In genomic region chr11:19432370-19433163, GRCh38 we compare ENCODE assay signal across 7 cellular contexts.
A peak's percentile ranks its signal among the peaks of the same experiment; 100 is the strongest.
DNase-seq lines count a peak whose midpoint lies in the region; ATAC-seq and TF ChIP-seq lines count a peak whose summit lies in the region.

No MANE protein-coding gene starts in this region.

- H3K79me2 ChIP-seq in osteoblast (ENCODE audit: insufficient read depth, low read length): no peaks in the 10 kb centered on the region

- DNase-seq in osteoblast (ENCODE audit: insufficient read length, low spot score, missing footprints) (no peak), NCI-H128 (lab: John Stamatoyannopoulos, UW; ENCODE audit: unreplicated experiment) (no peak), omental fat pad (ENCODE audit: low spot score) (no peak)
- no peak for DNase-seq in activated CD8-positive, alpha-beta memory T cell treated with anti-CD3 and anti-CD28 coated beads, Interleukin-2, amount 50 U/mL, for 4 hours

- peaks cover 46% of the 10 kb centered on the region for H3K4me1 ChIP-seq in osteoblast (ENCODE audit: insufficient read depth, low read length)

- TF ChIP-seq CTCF in osteoblast (IDR thresholded peaks at IDR 0.05; ENCODE audit: extremely low read depth, low read depth, low read length) (no peak), omental fat pad (IDR thresholded peaks at IDR 0.05) (no peak)

- no peaks in the 10 kb centered on the region for H3K36me3 ChIP-seq in osteoblast (ENCODE audit: insufficient read depth, low read length)

- no peaks in the 10 kb centered on the region for H3K9me3 ChIP-seq in osteoblast (ENCODE audit: low read depth, low read length)

- peak; percentile 72 for ATAC-seq in GM19023 (IDR thresholded peaks at IDR 0.05; ENCODE audit: unreplicated experiment)
- peak; percentile 59 for ATAC-seq in HG02870 (IDR thresholded peaks at IDR 0.05; ENCODE audit: unreplicated experiment)
- ATAC-seq in omental fat pad (ENCODE audit: low FRiP score): no peak

- peak overlapping the region; percentile 64 for H3K27ac ChIP-seq in osteoblast (ENCODE audit: low read depth, low read length)

- H3K4me3 ChIP-seq in osteoblast (ENCODE audit: insufficient read depth, low read length): no peak overlapping the region

- H2AFZ ChIP-seq in osteoblast (ENCODE audit: low read length): peak overlapping the region; percentile 80

- no peaks in the 10 kb centered on the region for H3K27me3 ChIP-seq in osteoblast (ENCODE audit: insufficient read depth, low read length)

- peak overlapping the region; percentile 55 for H3K4me2 ChIP-seq in osteoblast (ENCODE audit: insufficient read depth, low read length)

- TF ChIP-seq POLR2A in Raji (IDR thresholded peaks at IDR 0.05; ENCODE audit: insufficient read depth, low read depth, low read length): peak; percentile 50; the same call in 1 of the 2 replicates

- no peaks in the 10 kb centered on the region for H4K20me1 ChIP-seq in osteoblast (ENCODE audit: insufficient read depth, low read length)
